ENCODE assay signal across 8 cellular contexts in the genomic region with DNA sequence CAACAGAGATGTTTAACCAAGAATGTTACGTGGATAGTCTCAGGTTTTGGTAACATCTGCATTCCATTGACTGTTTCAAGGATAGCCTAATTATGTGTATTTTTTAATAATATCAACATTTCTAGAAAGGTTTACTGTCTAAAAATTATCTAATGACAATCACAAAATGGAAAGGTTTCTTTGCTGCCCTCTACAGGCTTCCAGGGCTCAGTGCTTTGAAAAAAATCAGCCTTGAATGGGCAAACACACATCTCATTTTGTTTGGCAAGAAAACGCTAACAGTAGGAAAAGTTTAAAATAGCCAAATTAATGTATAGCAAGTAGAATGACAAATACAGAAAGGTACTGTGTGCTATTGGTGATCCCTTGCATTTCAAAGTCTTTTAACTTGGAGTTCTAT.
A peak's percentile ranks its signal among the peaks of the same experiment; 100 is the strongest.
DNase-seq lines count a peak whose midpoint lies in the region; ATAC-seq, FAIRE-seq and TF ChIP-seq lines count a peak whose summit lies in the region.

No MANE protein-coding gene starts in this region.

- intact Hi-C loops in Panc1 (cut with micrococcal nuclease; ENCODE audit: unreplicated experiment): no loop called here

- H3K27ac ChIP-seq in Panc1 (ENCODE audit: low read length): no peak overlapping the region

- in situ Hi-C loops in Panc1 (cut with HindIII; ENCODE audit: low pct_unique_long_range_greater_than_20kb, low sequenced_read_pairs): no loop called here

- no peak for ATAC-seq in Panc1
- no peak for ATAC-seq in HG03457 (IDR thresholded peaks at IDR 0.05; ENCODE audit: unreplicated experiment)
- ATAC-seq in HG03469 (IDR thresholded peaks at IDR 0.05; ENCODE audit: unreplicated experiment): no peak

- BruUV-seq in Panc1 (replicated peaks; lab: Mats Ljungman, UMichigan): no TSS peak

- H3K9me3 ChIP-seq in Panc1 (ENCODE audit: control insufficient read depth, insufficient read depth, low read depth, low read length): no peaks in the 10 kb centered on the region

- DNase-seq in GM12865 (ENCODE audit: low read depth) (peak; percentile 9), Panc1 (ENCODE audit: low read depth, low spot score) (no peak), fibroblast of the aortic adventitia (ENCODE audit: low read depth) (peak; percentile 31), NCI-H345 (lab: John Stamatoyannopoulos, UW) (no peak), NCI-H526 treated with DMSO at 0.1 percent for 48 hours (lab: John Stamatoyannopoulos, UW) (no peak)

- H3K4me1 ChIP-seq in Panc1 (ENCODE audit: control insufficient read depth, insufficient read depth, low read length): no peaks in the 10 kb centered on the region

- POLR2A ChIA-PET in Panc1 (lab: Charles Lee): no interaction called here

- no peaks in the 10 kb centered on the region for H3K36me3 ChIP-seq in Panc1 (ENCODE audit: control insufficient read depth, insufficient read depth, low read length)

- peak; percentile 52 for FAIRE-seq in A204.1 (lab: Jason Lieb, UNC)

- CTCF ChIA-PET in Panc1 (lab: Charles Lee): no interaction called here

- TF ChIP-seq CTCF in GM12865 (IDR thresholded peaks at IDR 0.05; ENCODE audit: insufficient read depth, low read depth, low read length, missing control alignments) (peak; percentile 45), Panc1 (IDR thresholded peaks at IDR 0.05) (peak; percentile 59), fibroblast of the aortic adventitia (IDR thresholded peaks at IDR 0.05; ENCODE audit: insufficient read depth, low read length) (peak; percentile 73)

- H3K4me3 ChIP-seq in GM12865 (ENCODE audit: low read depth, low read length) (no peak overlapping the region), Panc1 (ENCODE audit: low read depth in 2 of 2, low read length in 2 of 2) (no peak overlapping the region), fibroblast of the aortic adventitia (ENCODE audit: low read depth, low read length) (no peak overlapping the region)

- no peaks in the 10 kb centered on the region for H3K27me3 ChIP-seq in Panc1 (ENCODE audit: control insufficient read depth, insufficient read depth, low read length)

Comparison
In these comparisons a context has a peak if more than half of its experiments do, and no peak if none do; other contexts are left out.
1. DNase-seq: peak in GM12865 (single experiment) and fibroblast of the aortic adventitia (single experiment); none in Panc1 (single experiment), NCI-H345 (single experiment) and NCI-H526 treated with DMSO at 0.1 percent for 48 hours (single experiment).
2. Peak in every context shown above with its lines, with median percentiles within 50 percentile points of each other: CTCF ChIP-seq.